Comparison of ENCODE assay signal across 11 cellular contexts in genomic region chr4:3372933-3373465, GRCh38.
DNase-seq lines count a peak whose midpoint lies in the region; ATAC-seq and FAIRE-seq lines count a peak whose summit lies in the region.
"Had no signal": no experiment of that assay in that cellular context is flagged by ENCODE, and none has a peak within 500 bp of the region (broad histone marks: within the 10 kb centered on the region; RNA-seq: fewer than 3 reads in every experiment).

No MANE protein-coding gene starts in this region.

- H3K36me3 ChIP-seq in small intestine (ENCODE audit: control insufficient read depth in 2 of 2, insufficient read depth in 2 of 2, low read length in 2 of 2) (no peaks in the 10 kb centered on the region), SJCRH30 (peaks cover 7% of the 10 kb centered on the region)

- peak; percentile 96 for DNase-seq in NOMO-1 treated with dmso at 0.1 percent for 144 hours (lab: John Stamatoyannopoulos, UW; ENCODE audit: unreplicated experiment)
- DNase-seq in glomerular visceral epithelial cell (ENCODE audit: extremely low spot score) = peak; percentile 57
- peak; percentile 3 for DNase-seq in small intestine
- DNase-seq in SJCRH30 = no peak
- no peak for DNase-seq in NCI-H446 treated with DMSO at 0.1 percent for 48 hours (lab: John Stamatoyannopoulos, UW)
- no peak for DNase-seq in occipital lobe (lab: John Stamatoyannopoulos, UW)
- DNase-seq in stimulated activated CD4-positive, alpha-beta T cell treated with anti-CD3 and anti-CD28 coated beads, Interleukin-4, amount 100 ng/mL, for 1 hour = no peak
- DNase-seq: activated CD4-positive, alpha-beta T cell treated with anti-CD3 and anti-CD28 coated beads, Interleukin-2, amount 50 U/mL, for 48 hours had no signal

- H3K9me3 ChIP-seq in small intestine (ENCODE audit: control insufficient read depth, low read depth) (no peaks in the 10 kb centered on the region), SJCRH30 (replicated peaks) (no peaks in the 10 kb centered on the region)

- H3K27ac ChIP-seq in small intestine (ENCODE audit: low read depth in 1 of 2, low read length in 1 of 2) = peak overlapping the region in 1 of 2 donors; percentile 13
- no peak overlapping the region for H3K27ac ChIP-seq in SJCRH30

- FAIRE-seq in small intestine (lab: Jason Lieb, UNC) = no peak
- FAIRE-seq: endometrium had no signal

- H3K4me3 ChIP-seq in small intestine (ENCODE audit: low read depth in 1 of 2, low read length in 2 of 2) (no peak overlapping the region), SJCRH30 (no peak overlapping the region)

- ATAC-seq in GM21515 (IDR thresholded peaks at IDR 0.05; ENCODE audit: unreplicated experiment) = peak; percentile 75
- ATAC-seq: naive thymus-derived CD8-positive, alpha-beta T cell had no signal

- peaks cover 0 to 2% of the 10 kb centered on the region in 2 donors for H3K4me1 ChIP-seq in small intestine (ENCODE audit: control insufficient read depth in 2 of 2, insufficient read depth in 1 of 2, low read depth in 1 of 2, low read length in 1 of 2)
- peaks cover 18% of the 10 kb centered on the region for H3K4me1 ChIP-seq in SJCRH30

- H3K27me3 ChIP-seq in small intestine (ENCODE audit: control insufficient read depth in 2 of 2, insufficient read depth in 2 of 2, low read length in 2 of 2) = no peaks in the 10 kb centered on the region
- H3K27me3 ChIP-seq in SJCRH30 = no peaks in the 10 kb centered on the region

- WGBS in small intestine, 3 donors = 77 to 88% (median 86%) methylated on average over 28 of the region's 28 CpGs

Comparison
In these comparisons a context has a peak if more than half of its experiments do, and no peak if none do; other contexts are left out.
1. DNase-seq: peak in NOMO-1 treated with dmso at 0.1 percent for 144 hours (single experiment), glomerular visceral epithelial cell (single experiment) and small intestine (single experiment); none in SJCRH30 (0 of 2), NCI-H446 treated with DMSO at 0.1 percent for 48 hours (single experiment), occipital lobe (single experiment) and stimulated activated CD4-positive, alpha-beta T cell treated with anti-CD3 and anti-CD28 coated beads, Interleukin-4, amount 100 ng/mL, for 1 hour (single experiment).